Comparison of ENCODE assay signal across 23 cellular contexts in genomic region chr4:151785484-151786157, GRCh38. TPM values are rescaled to one million over a fixed set of nuclear protein-coding genes. Genes with fewer than 3 reads are reported as not detected.
DNase-seq lines count a peak whose midpoint lies in the region; ATAC-seq, FAIRE-seq and TF ChIP-seq lines count a peak whose summit lies in the region.
"Had no signal": no experiment of that assay in that cellular context is flagged by ENCODE, and none has a peak within 500 bp of the region (broad histone marks: within the 10 kb centered on the region; RNA-seq: fewer than 3 reads in every experiment).

No MANE protein-coding gene starts in this region.

- POLR2A ChIA-PET in Caco-2 (lab: Charles Lee): no interaction called here
- POLR2A ChIA-PET in H1 (lab: Charles Lee; ENCODE audit: partially characterized antibody): interaction anchor here (1.4 kb wide), 1 partner anchor 681 kb away, joined by 3 read pairs; no protein-coding TSS in a partner anchor

- no TSS peak for BruUV-seq in Caco-2 (replicated peaks; lab: Mats Ljungman, UMichigan)

- H3K27ac ChIP-seq in HUES64 (ENCODE audit: low read depth, low read length): peak overlapping the region; percentile 82; the same call in 1 of the 2 replicates
- H3K27ac ChIP-seq in H1 (ENCODE audit: low read depth, low read length): no peak overlapping the region; the same call in 1 of the 2 replicates
- peak overlapping the region; percentile 45 for H3K27ac ChIP-seq in mesenchymal stem cell (ENCODE audit: low read length, poor library complexity, severe bottlenecking)
- no peak overlapping the region for H3K27ac ChIP-seq in prostate gland

- H2BK120ac ChIP-seq in H1 (replicated peaks; ENCODE audit: low read depth, low read length) (peak overlapping the region; percentile 30), mesenchymal stem cell (ENCODE audit: low read depth, low read length) (no peak overlapping the region)

- no peaks in the 10 kb centered on the region for H3K9me3 Mint-ChIP-seq in Caco-2 (ENCODE audit: unreplicated experiment)

- TF ChIP-seq EP300 in H1 (IDR thresholded peaks at IDR 0.05; ENCODE audit: borderline replicate concordance in 1 of 2, low read depth in 2 of 2, low read length in 2 of 2): no peak

- H3K79me2 ChIP-seq in H1 (ENCODE audit: control insufficient read depth in 1 of 2, insufficient read depth in 2 of 2, low read length in 2 of 2): no peaks in the 10 kb centered on the region

- H3K23ac ChIP-seq in H1 (ENCODE audit: insufficient read length) (no peak overlapping the region), mesenchymal stem cell (ENCODE audit: low read length in 2 of 2) (no peak overlapping the region)

- H3K9me3 ChIP-seq in Caco-2 (no peaks in the 10 kb centered on the region), HUES64 (ENCODE audit: insufficient read depth, low read depth, low read length) (no peaks in the 10 kb centered on the region), H1 (ENCODE audit: insufficient read depth in 2 of 2, low read depth in 1 of 2, low read length in 1 of 2) (no peaks in the 10 kb centered on the region; a peak in 1 of 4 replicates), mesenchymal stem cell (ENCODE audit: control insufficient read depth, low read length) (no peaks in the 10 kb centered on the region), prostate gland (no peaks in the 10 kb centered on the region)

- no peak overlapping the region for H3K56ac ChIP-seq in H1 (replicated peaks; ENCODE audit: insufficient read length, low read depth, low read length)

- H3K4ac ChIP-seq in H1 (replicated peaks; ENCODE audit: insufficient read length, low read depth, low read length): no peak overlapping the region
- H3K4ac ChIP-seq in mesenchymal stem cell (ENCODE audit: low read depth in 1 of 2, low read length in 2 of 2): no peak overlapping the region

- H2AK5ac ChIP-seq in H1 (ENCODE audit: low read depth, low read length) (no peak overlapping the region), mesenchymal stem cell (ENCODE audit: low read length, severe bottlenecking) (no peak overlapping the region)

- no peaks in the 10 kb centered on the region for H3K27me3 Mint-ChIP-seq in Caco-2 (ENCODE audit: insufficient read depth, unreplicated experiment)

- no peaks in the 10 kb centered on the region for H4K20me1 ChIP-seq in H1 (replicated peaks in 1 of 2; ENCODE audit: control insufficient read depth in 1 of 2, insufficient read depth in 2 of 2, low read length in 2 of 2)

- H4K8ac ChIP-seq in H1 (ENCODE audit: extremely low read depth, insufficient read depth, low read length) (no peak overlapping the region), mesenchymal stem cell (ENCODE audit: low read length) (no peak overlapping the region)

- FAIRE-seq in H1 (lab: Jason Lieb, UNC): peak; percentile 60
- FAIRE-seq: GM18507 had no signal

- no peak overlapping the region for H3K14ac ChIP-seq in H1 (ENCODE audit: insufficient read length)
- no peak overlapping the region for H3K14ac ChIP-seq in mesenchymal stem cell (ENCODE audit: low read length in 2 of 2)

- H3K18ac ChIP-seq in H1 (ENCODE audit: extremely low read depth, low read length) (peak overlapping the region; percentile 97; the same call in 1 of the 2 replicates), mesenchymal stem cell (ENCODE audit: low read depth in 1 of 2, low read length in 2 of 2) (no peak overlapping the region)

- H3K79me1 ChIP-seq in H1 (ENCODE audit: low read depth, low read length): no peaks in the 10 kb centered on the region
- H3K79me1 ChIP-seq in mesenchymal stem cell (replicated peaks; ENCODE audit: low read length, poor library complexity, severe bottlenecking): no peaks in the 10 kb centered on the region

- no peak for DNase-seq in Caco-2
- no peak for DNase-seq in H1 (ENCODE audit: low read depth in 1 of 2, low spot score in 2 of 2)
- no peak for DNase-seq in mesenchymal stem cell
- DNase-seq in dermis blood vessel endothelial cell: no peak
- no peak for DNase-seq in NAMALWA (ENCODE audit: low spot score)
- DNase-seq in prostate gland (ENCODE audit: low spot score): no peak
- DNase-seq: 8988T, DMS53, Karpas-422, NCI-H1092 treated with DMSO at 0.1 percent for 48 hours, NCI-H1436, NCI-H1930, NCI-H2107, NCI-H446, NCI-H524 treated with DMSO at 0.1 percent for 48 hours, NCI-H774, RPMI8226, SHP77, T-helper 1 cell had no signal

- no peak for ATAC-seq in HG02759 (IDR thresholded peaks at IDR 0.05; ENCODE audit: unreplicated experiment)
- ATAC-seq: HCT116 had no signal

- CTCF ChIA-PET in Caco-2 (lab: Charles Lee): no interaction called here
- CTCF ChIA-PET in H1 (lab: Charles Lee; ENCODE audit: partially characterized antibody): interaction anchor here (1.6 kb wide), 1 partner anchor 17 kb away, joined by 8 read pairs; no protein-coding TSS in a partner anchor

- WGBS in HUES64: 83% methylated on average over 4 of the region's 5 CpGs
- WGBS in H1 (ENCODE audit: extremely low coverage in 1 of 2, insufficient coverage in 1 of 2, insufficient read length in 1 of 2, insufficient replicate concordance in 2 of 2, low coverage in 1 of 2, low lambda C conversion rate in 2 of 2, missing lambda C conversion rate in 1 of 2), 2 experiments: 67% methylated on average over 5 of the region's 5 CpGs; no CpG with 5 or more reads in 1 of the 2 experiments
- WGBS in mesenchymal stem cell: 91% methylated on average over 4 of the region's 5 CpGs
- 82% methylated on average over 5 of the region's 5 CpGs for WGBS in prostate gland

- H3K27me3 ChIP-seq in Caco-2 (replicated peaks; ENCODE audit: control insufficient read depth, insufficient read depth, low read length) (no peaks in the 10 kb centered on the region; the same call in 1 of the 2 replicates), HUES64 (ENCODE audit: insufficient read depth, low read length) (no peaks in the 10 kb centered on the region), H1 (replicated peaks in 1 of 4; ENCODE audit: control insufficient read depth in 3 of 4, extremely low read depth in 1 of 4, insufficient read depth in 3 of 4, low read length in 3 of 4) (peaks cover 0 to 3% (median 0%) of the 10 kb centered on the region in 4 experiments; a peak in 1 of 7 replicates), mesenchymal stem cell (ENCODE audit: control insufficient read depth in 1 of 2, insufficient read depth in 1 of 2, low read length in 2 of 2) (peaks cover 0 to 26% of the 10 kb centered on the region in 2 experiments), prostate gland (replicated peaks; ENCODE audit: insufficient read depth) (no peaks in the 10 kb centered on the region)

- H2BK12ac ChIP-seq in H1 (ENCODE audit: low read depth, low read length): peak overlapping the region; percentile 98
- H2BK12ac ChIP-seq in mesenchymal stem cell (ENCODE audit: low read length in 2 of 2): no peak overlapping the region

- H3K4me1 Mint-ChIP-seq in Caco-2 (ENCODE audit: low read depth, unreplicated experiment): peaks cover 8% of the 10 kb centered on the region

- TF ChIP-seq CTCF in Caco-2 (IDR thresholded peaks at IDR 0.05; ENCODE audit: insufficient read depth in 1 of 2, low read depth in 1 of 2, low read length in 1 of 2, severe bottlenecking in 1 of 2, unreplicated experiment in 1 of 2): no peak
- TF ChIP-seq CTCF in H1 (IDR thresholded peaks at IDR 0.05; ENCODE audit: control extremely low read depth in 1 of 3, insufficient read depth in 1 of 3, low read depth in 1 of 3, low read length in 3 of 3): no peak
- TF ChIP-seq CTCF in prostate gland (IDR thresholded peaks at IDR 0.05): no peak

- peak overlapping the region; percentile 27 for H4K5ac ChIP-seq in H1 (ENCODE audit: insufficient read length, low read depth, low read length)

- peak overlapping the region; percentile 8; the same call in 1 of the 2 replicates for H2AFZ ChIP-seq in H1 (ENCODE audit: low read length)
- no peak overlapping the region for H2AFZ ChIP-seq in mesenchymal stem cell (ENCODE audit: low read depth, low read length)

- no peaks in the 10 kb centered on the region for H3K36me3 ChIP-seq in Caco-2 (ENCODE audit: control insufficient read depth, insufficient read depth, low read length)
- no peaks in the 10 kb centered on the region for H3K36me3 ChIP-seq in HUES64 (ENCODE audit: insufficient read depth, low read length)
- H3K36me3 ChIP-seq in H1 (ENCODE audit: control insufficient read depth in 2 of 4, insufficient read depth in 4 of 4, low read length in 3 of 4): no peaks in the 10 kb centered on the region; a peak in 1 of 8 replicates
- no peaks in the 10 kb centered on the region for H3K36me3 ChIP-seq in mesenchymal stem cell (ENCODE audit: control insufficient read depth in 1 of 2, insufficient read depth in 2 of 2, low read depth in 1 of 2, low read length in 2 of 2)
- no peaks in the 10 kb centered on the region for H3K36me3 ChIP-seq in prostate gland

- H2BK15ac ChIP-seq in H1 (ENCODE audit: low read length) (no peak overlapping the region), mesenchymal stem cell (ENCODE audit: low read depth, poor library complexity, severe bottlenecking) (no peak overlapping the region)

- H3K4me3 Mint-ChIP-seq in Caco-2 (ENCODE audit: unreplicated experiment): no peak overlapping the region

- no peak overlapping the region for H3K9ac ChIP-seq in HUES64 (ENCODE audit: low read depth, low read length)
- H3K9ac ChIP-seq in H1 (replicated peaks in 1 of 4; ENCODE audit: extremely low read depth in 1 of 4, low read depth in 3 of 4, low read length in 3 of 4): no peak overlapping the region
- H3K9ac ChIP-seq in mesenchymal stem cell (ENCODE audit: low read length): no peak overlapping the region

- no peaks in the 10 kb centered on the region for H3K36me3 Mint-ChIP-seq in Caco-2 (ENCODE audit: insufficient read depth, unreplicated experiment)

- intact Hi-C loops in Caco-2 (cut with micrococcal nuclease; ENCODE audit: unreplicated experiment) (no loop called here), prostate gland (cut with DNase I) (no loop called here)

- H3K4me1 ChIP-seq in Caco-2: peaks cover 30% of the 10 kb centered on the region
- peaks cover 38% of the 10 kb centered on the region for H3K4me1 ChIP-seq in HUES64 (ENCODE audit: insufficient read depth, low read length)
- peaks cover 0 to 23% (median 9%) of the 10 kb centered on the region in 4 experiments; a peak in 4 of 7 replicates for H3K4me1 ChIP-seq in H1 (replicated peaks in 1 of 4; ENCODE audit: control insufficient read depth in 3 of 4, insufficient read depth in 4 of 4, low read length in 3 of 4)
- H3K4me1 ChIP-seq in mesenchymal stem cell (ENCODE audit: control insufficient read depth, insufficient read depth, low read depth, low read length): peaks cover 2% of the 10 kb centered on the region
- no peaks in the 10 kb centered on the region for H3K4me1 ChIP-seq in prostate gland (replicated peaks)

- no peaks in the 10 kb centered on the region for H3K23me2 ChIP-seq in H1 (ENCODE audit: low read depth, low read length)

- H2BK5ac ChIP-seq in H1 (ENCODE audit: low read depth, low read length) (peak overlapping the region; percentile 86; the same call in 1 of the 2 replicates), mesenchymal stem cell (ENCODE audit: low read depth, low read length, poor library complexity, severe bottlenecking) (no peak overlapping the region)

- TF ChIP-seq RAD21 in H1 (IDR thresholded peaks at IDR 0.05 in 1 of 2, conservative IDR thresholded peaks at IDR 0.05 in 1 of 2; ENCODE audit: low read depth in 2 of 2, low read length in 2 of 2): no peak

- peak overlapping the region; percentile 71 for H4K91ac ChIP-seq in H1 (replicated peaks; ENCODE audit: insufficient read length, low read length)
- no peak overlapping the region for H4K91ac ChIP-seq in mesenchymal stem cell (ENCODE audit: low read length)

- no peak for TF ChIP-seq POLR2A in H1 (IDR thresholded peaks at IDR 0.05; ENCODE audit: control extremely low read depth in 1 of 2, low read depth in 2 of 2, low read length in 2 of 2)
- TF ChIP-seq POLR2A in prostate gland (IDR thresholded peaks at IDR 0.05): no peak

- H3K4me2 ChIP-seq in H1 (ENCODE audit: insufficient read depth in 1 of 2, low read depth in 2 of 2, low read length in 2 of 2) (peak overlapping the region in 1 of 2 experiments; percentile 9; a peak in 1 of 4 replicates), mesenchymal stem cell (ENCODE audit: low read length, poor library complexity, severe bottlenecking) (no peak overlapping the region)

- peak overlapping the region; percentile 68; the same call in 1 of the 2 replicates for H2BK20ac ChIP-seq in H1 (ENCODE audit: low read length)

- H3K4me3 ChIP-seq in Caco-2 (ENCODE audit: low read depth, low read length) (no peak overlapping the region), HUES64 (ENCODE audit: low read length) (no peak overlapping the region), H1 (ENCODE audit: extremely low read depth in 1 of 4, insufficient read depth in 2 of 4, low read depth in 3 of 4, low read length in 4 of 4) (peak overlapping the region in 1 of 4 experiments; percentile 8; a peak in 1 of 8 replicates), mesenchymal stem cell (ENCODE audit: insufficient read depth in 1 of 2, low read depth in 1 of 2, low read length in 2 of 2) (no peak overlapping the region), prostate gland (no peak overlapping the region)

- peak overlapping the region; percentile 27 for H3K27ac Mint-ChIP-seq in Caco-2 (ENCODE audit: unreplicated experiment)

RNA-seq across cellular contexts. Expression of gene GATB, which starts 24.8 kb away (rescaled TPM):
- total RNA-seq in Caco-2 (2022) (20.6 and 29.6 TPM in 2 replicates), dermis blood vessel endothelial cell (13.4 and 18.7 TPM in 2 replicates), prostate gland (10 to 100 TPM; 15.8 to 38.7 TPM)
- 15.7 TPM for polyA plus RNA-seq in HUES64 (2013, experiment 1 of 2)
- polyA plus RNA-seq in HUES64 (2013, experiment 2 of 2): 14.6 TPM
- 18.0 TPM in 2 replicates for total RNA-seq in H1 (2021; fragmentation: NEBNext Ultra II Directional; extraction: Animal tissue kit (Norgen Biotek cat#: 25700))
- polyA plus RNA-seq in H1 (2011; rRNA removed): 12.6 and 15.3 TPM in 2 replicates
- polyA plus RNA-seq in H1 (2011; cell fraction: cytosol; rRNA removed): 18.5 TPM
- 14.9 TPM for polyA plus RNA-seq in H1 (2011; cell fraction: nucleus; rRNA removed)
- polyA plus RNA-seq in H1 (2012, experiment 1 of 2): 17.7 to 27.2 TPM (median 19.9 TPM) in 4 replicates
- polyA plus RNA-seq in H1 (2012, experiment 2 of 2): 18.8 TPM
- polyA plus RNA-seq in H1 (2013, experiment 1 of 2): 11.6 TPM
- 11.0 TPM for polyA plus RNA-seq in H1 (2013, experiment 2 of 2)
- 17.7 and 19.6 TPM in 2 replicates for polyA minus RNA-seq in H1 (2011; rRNA and poly(A)+ RNA removed)
- polyA minus RNA-seq in H1 (2011; cell fraction: cytosol; rRNA and poly(A)+ RNA removed): 12.9 TPM
- polyA minus RNA-seq in H1 (2011; cell fraction: nucleus; rRNA and poly(A)+ RNA removed): 23.8 TPM
- 12.0 TPM for polyA plus RNA-seq in mesenchymal stem cell (2013, experiment 1 of 2)
- polyA plus RNA-seq in mesenchymal stem cell (2013, experiment 2 of 2): 11.8 TPM

Comparison
In these comparisons a context has a peak if more than half of its experiments do, and no peak if none do; other contexts are left out.
1. H3K27ac ChIP-seq: peak in HUES64 (single experiment) and mesenchymal stem cell (single experiment); none in H1 (single experiment) and prostate gland (0 of 2).